1 cellular context compared by ENCODE assay signal in genomic region chr10:79390551-79391229, GRCh38.
TF ChIP-seq lines count a peak whose summit lies in the region.

No MANE protein-coding gene starts in this region.

TF ChIP-seq in K562, 482 proteins besides CTCF, POLR2A, EP300 and RAD21 (continued from another document):
- TF ChIP-seq RERE (CRISPR knock-in tag; IDR thresholded peaks at IDR 0.05; ENCODE audit: borderline replicate concordance) (0 out of 2 replicates have a peak, but pooled peaks have one; percentile 58), MAX (CRISPR knock-in tag; IDR thresholded peaks at IDR 0.05) (peak; percentile 59), FOXK2 (conservative IDR thresholded peaks at IDR 0.05 in 1 of 2, IDR thresholded peaks at IDR 0.05 in 1 of 2; ENCODE audit: low read depth in 2 of 2) (peak; percentile 81 to 84; a peak in 3 of 4 replicates), KLF13 (tag; IDR thresholded peaks at IDR 0.05; ENCODE audit: borderline replicate concordance, low read depth) (no peak), YY1 (IDR thresholded peaks at IDR 0.05; ENCODE audit: borderline replicate concordance in 1 of 3, control insufficient read depth in 1 of 3, extremely low read depth in 1 of 3, insufficient read depth in 3 of 3, insufficient read length in 1 of 3, insufficient replicate concordance in 2 of 3, low read depth in 1 of 3, low read length in 2 of 3) (peak in 2 of 3 experiments; percentile 39 to 73), ZNF395 (CRISPR knock-in tag; IDR thresholded peaks at IDR 0.05) (peak; percentile 63; the same call in 1 of the 2 replicates), ZNF311 (CRISPR knock-in tag; IDR thresholded peaks at IDR 0.05) (0 out of 2 replicates have a peak, but pooled peaks have one; percentile 32), HDAC1 (IDR thresholded peaks at IDR 0.05) (no peak; a peak in 1 of 4 replicates), ETV1 (tag; conservative IDR thresholded peaks at IDR 0.05; ENCODE audit: low read depth) (peak; percentile 87), KDM2B (CRISPR knock-in tag; IDR thresholded peaks at IDR 0.05) (no peak), ZBTB9 (CRISPR knock-in tag; IDR thresholded peaks at IDR 0.05) (peak; percentile 49; the same call in 1 of the 2 replicates), SPI1 (IDR thresholded peaks at IDR 0.05; ENCODE audit: borderline replicate concordance, low read depth, low read length) (peak; percentile 84), MNT (conservative IDR thresholded peaks at IDR 0.05) (0 out of 4 replicates have a peak, but pooled peaks of 1 of the 2 experiments have one; percentile 43), ATF7 (IDR thresholded peaks at IDR 0.05) (no peak; the same call in 1 of the 2 replicates), ELF1 (tag; IDR thresholded peaks at IDR 0.05) (peak; percentile 71), ZFP36 (IDR thresholded peaks at IDR 0.05; ENCODE audit: low read depth, low read length, partially characterized antibody) (peak; percentile 36), KLF16 (IDR thresholded peaks at IDR 0.05) (0 out of 2 replicates have a peak, but pooled peaks have one; percentile 34), ZBTB17 (CRISPR knock-in tag; IDR thresholded peaks at IDR 0.05) (0 out of 2 replicates have a peak, but pooled peaks have one; percentile 31), RBM17 (IDR thresholded peaks at IDR 0.05; ENCODE audit: borderline replicate concordance, low read depth, low read length) (no peak), ZNF707 (CRISPR knock-in tag; conservative IDR thresholded peaks at IDR 0.05) (no peak), ID3 (CRISPR knock-in tag; IDR thresholded peaks at IDR 0.05) (no peak), ID3 (tag; IDR thresholded peaks at IDR 0.05) (peak; percentile 50; the same call in 1 of the 2 replicates), PKNOX1 (IDR thresholded peaks at IDR 0.05) (no peak), RUNX1 (IDR thresholded peaks at IDR 0.05; ENCODE audit: low read depth) (no peak), ZNF263 (CRISPR knock-in tag; IDR thresholded peaks at IDR 0.05; ENCODE audit: borderline replicate concordance) (peak; percentile 90), E2F6 (IDR thresholded peaks at IDR 0.05; ENCODE audit: borderline replicate concordance in 1 of 2, extremely low read depth in 1 of 2, insufficient read depth in 1 of 2, insufficient read length in 1 of 2, low read depth in 1 of 2, low read length in 1 of 2, poor library complexity in 1 of 2, severe bottlenecking in 1 of 2) (peak in 1 of 2 experiments; percentile 43), ZNF3 (CRISPR knock-in tag; IDR thresholded peaks at IDR 0.05) (no peak), MCM2 (IDR thresholded peaks at IDR 0.05; ENCODE audit: low read depth) (no peak), EP400 (IDR thresholded peaks at IDR 0.05) (0 out of 2 replicates have a peak, but pooled peaks have one; percentile 24), ETV5 (CRISPR knock-in tag; IDR thresholded peaks at IDR 0.05; ENCODE audit: low read depth) (peak; percentile 90), ZSCAN32 (CRISPR knock-in tag; IDR thresholded peaks at IDR 0.05) (no peak), PHF8 (IDR thresholded peaks at IDR 0.05; ENCODE audit: borderline replicate concordance, low read length) (peak; percentile 74; the same call in 1 of the 2 replicates), KDM4B (IDR thresholded peaks at IDR 0.05; ENCODE audit: borderline replicate concordance in 2 of 2, low read depth in 1 of 2) (peak in 1 of 2 experiments; percentile 31; a peak in 1 of 4 replicates), CCAR2 (IDR thresholded peaks at IDR 0.05; ENCODE audit: low read depth, low read length) (no peak)
